ENCODE assay signal across 8 cellular contexts in genomic region chr4:125313497-125313896, GRCh38. TPM values are rescaled to one million over a fixed set of nuclear protein-coding genes. Genes with fewer than 3 reads are reported as not detected.
DNase-seq lines count a peak whose midpoint lies in the region; ATAC-seq, FAIRE-seq and TF ChIP-seq lines count a peak whose summit lies in the region.

No MANE protein-coding gene starts in this region.

- no peak overlapping the region for H3K27ac ChIP-seq in adrenal gland

- peak; percentile 38 for FAIRE-seq in HTR-8/SVneo (lab: Jason Lieb, UNC)

- H3K4me1 ChIP-seq in adrenal gland (replicated peaks in 1 of 2) (peaks cover 0 to 15% of the 10 kb centered on the region in 2 donors), skeletal muscle satellite cell (ENCODE audit: control insufficient read depth, insufficient read depth, low read length) (peaks cover 21% of the 10 kb centered on the region)

- H3K27me3 ChIP-seq in adrenal gland (peaks cover 8% of the 10 kb centered on the region), skeletal muscle satellite cell (ENCODE audit: control insufficient read depth, insufficient read depth, low read length) (no peaks in the 10 kb centered on the region)

- no peak overlapping the region for H3K4me3 ChIP-seq in adrenal gland
- H3K4me3 ChIP-seq in skeletal muscle satellite cell (ENCODE audit: low read length) = no peak overlapping the region

- intact Hi-C loops in adrenal gland (cut with DNase I) = loop anchor here (10.0 kb wide), 1 partner anchor 431 kb away; no protein-coding TSS in a partner anchor

- no peak overlapping the region for H3K9ac ChIP-seq in skeletal muscle satellite cell (ENCODE audit: low read depth, low read length)

- H3K9me3 ChIP-seq in adrenal gland (replicated peaks in 1 of 3) (peaks cover 0 to 4% (median 0%) of the 10 kb centered on the region in 3 donors), skeletal muscle satellite cell (replicated peaks; ENCODE audit: low read length) (no peaks in the 10 kb centered on the region)

- peak; percentile 20 for DNase-seq in DMS79 treated with DMSO at 0.1 percent for 48 hours (lab: John Stamatoyannopoulos, UW)
- no peak for DNase-seq in DMS79 (lab: John Stamatoyannopoulos, UW)
- peak; percentile 57 for DNase-seq in HTR-8/SVneo (ENCODE audit: insufficient read length, low spot score)
- peak; percentile 18 for DNase-seq in NCI-H774 (lab: John Stamatoyannopoulos, UW)
- DNase-seq in adrenal gland = peak; percentile 14 to 57 (median 42)
- peak; percentile 95 for DNase-seq in iPS DF 4.7 (ENCODE audit: extremely low read depth, low spot score)

- ATAC-seq in GM21381 (IDR thresholded peaks at IDR 0.05; ENCODE audit: unreplicated experiment) = peak; percentile 44

- peak; percentile 72 to 89 (median 85) for TF ChIP-seq CTCF in adrenal gland (IDR thresholded peaks at IDR 0.05)

- WGBS in adrenal gland, 4 donors = 2 to 5% (median 2%) methylated on average over 7 of the region's 7 CpGs

- H3K36me3 ChIP-seq in adrenal gland (replicated peaks in 1 of 2) = no peaks in the 10 kb centered on the region
- peaks cover 12% of the 10 kb centered on the region for H3K36me3 ChIP-seq in skeletal muscle satellite cell (ENCODE audit: insufficient read depth, low read length)

- H3K4me2 ChIP-seq in skeletal muscle satellite cell (ENCODE audit: low read length) = peak overlapping the region; percentile 98

- no peak for TF ChIP-seq POLR2A in adrenal gland (IDR thresholded peaks at IDR 0.05)

RNA-seq across cellular contexts. Expression of gene FAT4, which starts 1.3 kb away (rescaled TPM):
- total RNA-seq in adrenal gland = 1 to 10 TPM; 4.2 to 8.9 (median 4.9) TPM
- polyA plus RNA-seq in adrenal gland = 1 to 10 TPM in 1 of 3 donors, under 1 TPM in 2; 0.64 to 1.8 (median 0.64) TPM
- 13.9 and 16.2 TPM in 2 replicates for total RNA-seq in skeletal muscle satellite cell (2012; rRNA removed)
